Comparison of ENCODE assay signal across 8 cellular contexts in genomic region chr1:153288634-153289275, GRCh38. TPM values are rescaled to one million over a fixed set of nuclear protein-coding genes. Genes with fewer than 3 reads are reported as not detected.
DNase-seq lines count a peak whose midpoint lies in the region; ATAC-seq, FAIRE-seq and TF ChIP-seq lines count a peak whose summit lies in the region.

No MANE protein-coding gene starts in this region.

- no peaks in the 10 kb centered on the region for H3K27me3 ChIP-seq in RWPE2 (ENCODE audit: insufficient read depth, poor library complexity, severe bottlenecking)

- no peaks in the 10 kb centered on the region for H3K9me3 ChIP-seq in A549
- H3K9me3 ChIP-seq in RWPE2 (ENCODE audit: severe bottlenecking) = no peaks in the 10 kb centered on the region

- no peak for TF ChIP-seq POLR2A in A549 (IDR thresholded peaks at IDR 0.05; ENCODE audit: low read length)

- H3K4me3 ChIP-seq in A549 (no peak overlapping the region), GM12865 (ENCODE audit: low read depth, low read length) (no peak overlapping the region), RWPE2 (ENCODE audit: severe bottlenecking) (no peak overlapping the region)

- TF ChIP-seq EP300 in A549 (IDR thresholded peaks at IDR 0.05) = no peak

- H3K4me1 ChIP-seq in A549 (no peaks in the 10 kb centered on the region), RWPE2 (ENCODE audit: insufficient read depth, poor library complexity, severe bottlenecking) (no peaks in the 10 kb centered on the region)

- H3K36me3 ChIP-seq in RWPE2 (ENCODE audit: low read depth) = no peaks in the 10 kb centered on the region

- peak; percentile 35 to 71 for DNase-seq in A549 (ENCODE audit: low read depth in 1 of 2, low spot score in 1 of 2)
- DNase-seq in GM12865 (ENCODE audit: low read depth) = peak; percentile 23
- no peak for DNase-seq in RWPE2 (ENCODE audit: low spot score)
- DNase-seq in germinal center (ENCODE audit: low spot score) = peak; percentile 58
- no peak for DNase-seq in DMS153 (lab: John Stamatoyannopoulos, UW)
- no peak for DNase-seq in epidermal melanocyte (ENCODE audit: insufficient read length, low spot score)
- DNase-seq in GM19239 (ENCODE audit: insufficient read length, low spot score) = no peak
- no peak for DNase-seq in NCI-H1417 (lab: John Stamatoyannopoulos, UW)

- FAIRE-seq in A549 (lab: Jason Lieb, UNC) (no peak), GM19239 (lab: Jason Lieb, UNC) (no peak)

- ATAC-seq in A549 (peak; percentile 82 to 97), RWPE2 (ENCODE audit: low read depth) (peak; percentile 91)

- TF ChIP-seq CTCF in A549 (IDR thresholded peaks at IDR 0.05) (peak; percentile 49), GM12865 (IDR thresholded peaks at IDR 0.05; ENCODE audit: insufficient read depth, low read depth, low read length, missing control alignments) (peak; percentile 77), RWPE2 (IDR thresholded peaks at IDR 0.05; ENCODE audit: poor library complexity, severe bottlenecking) (peak; percentile 63)

- peak; percentile 30 to 31; a peak in 2 of 5 replicates for TF ChIP-seq RAD21 in A549 (conservative IDR thresholded peaks at IDR 0.05 in 1 of 2, IDR thresholded peaks at IDR 0.05 in 1 of 2)

- CTCF ChIA-PET in A549 (lab: Yijun Ruan, JAX) = interaction anchor here (0.6 to 1.8 kb wide), 11 partner anchors 8 to 431 kb away, joined by 3 to 12 read pairs (median 3); no protein-coding TSS in a partner anchor

- no peak overlapping the region for H3K4me2 ChIP-seq in A549

- H3K27ac ChIP-seq in A549 (no peak overlapping the region), RWPE2 (ENCODE audit: poor library complexity, severe bottlenecking) (no peak overlapping the region)

- POLR2A ChIA-PET in A549 (lab: Yijun Ruan, JAX) = no interaction called here

- 54% methylated on average over 8 of the region's 11 CpGs for whole genome bisulfite sequencing in A549 (ENCODE audit: missing lambda C conversion rate)

TF ChIP-seq in A549, 52 proteins besides CTCF, POLR2A, EP300 and RAD21:
- TF ChIP-seq HOXB5 (CRISPR knock-in tag; IDR thresholded peaks at IDR 0.05) = no peak
- TF ChIP-seq NFE2L2 (conservative IDR thresholded peaks at IDR 0.05; ENCODE audit: low read length) = no peak
- no peak for TF ChIP-seq RARB (CRISPR knock-in tag; IDR thresholded peaks at IDR 0.05)
- TF ChIP-seq EHF (CRISPR knock-in tag; IDR thresholded peaks at IDR 0.05) = no peak
- no peak for TF ChIP-seq ATOH8 (CRISPR knock-in tag; IDR thresholded peaks at IDR 0.05; ENCODE audit: low read depth)
- TF ChIP-seq, protein P1, sequence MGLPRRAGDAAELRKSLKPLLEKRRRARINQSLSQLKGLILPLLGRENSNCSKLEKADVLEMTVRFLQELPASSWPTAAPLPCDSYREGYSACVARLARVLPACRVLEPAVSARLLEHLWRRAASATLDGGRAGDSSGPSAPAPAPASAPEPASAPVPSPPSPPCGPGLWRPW (IDR thresholded peaks at IDR 0.05) = no peak
- no peak for TF ChIP-seq CHD4 (IDR thresholded peaks at IDR 0.05; ENCODE audit: borderline replicate concordance)
- TF ChIP-seq, protein P2, sequence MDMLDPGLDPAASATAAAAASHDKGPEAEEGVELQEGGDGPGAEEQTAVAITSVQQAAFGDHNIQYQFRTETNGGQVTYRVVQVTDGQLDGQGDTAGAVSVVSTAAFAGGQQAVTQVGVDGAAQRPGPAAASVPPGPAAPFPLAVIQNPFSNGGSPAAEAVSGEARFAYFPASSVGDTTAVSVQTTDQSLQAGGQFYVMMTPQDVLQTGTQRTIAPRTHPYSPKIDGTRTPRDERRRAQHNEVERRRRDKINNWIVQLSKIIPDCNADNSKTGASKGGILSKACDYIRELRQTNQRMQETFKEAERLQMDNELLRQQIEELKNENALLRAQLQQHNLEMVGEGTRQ (IDR thresholded peaks at IDR 0.05) = no peak
- TF ChIP-seq ZSCAN20 (CRISPR knock-in tag; IDR thresholded peaks at IDR 0.05) = no peak
- no peak for TF ChIP-seq SREBF2 (IDR thresholded peaks at IDR 0.05)
- no peak for TF ChIP-seq RCOR1 (IDR thresholded peaks at IDR 0.05; ENCODE audit: low read depth, low read length)
- no peak for TF ChIP-seq RNF2 (IDR thresholded peaks at IDR 0.05; ENCODE audit: borderline replicate concordance, low read depth)
- TF ChIP-seq ZNF302 (CRISPR knock-in tag; IDR thresholded peaks at IDR 0.05) = no peak
- no peak for TF ChIP-seq NPAS2 (CRISPR knock-in tag; IDR thresholded peaks at IDR 0.05; ENCODE audit: borderline replicate concordance)
- no peak for TF ChIP-seq CBX2 (IDR thresholded peaks at IDR 0.05; ENCODE audit: borderline replicate concordance, low read depth)
- TF ChIP-seq BHLHE40 (IDR thresholded peaks at IDR 0.05; ENCODE audit: low read depth, low read length) = no peak

RNA-seq across cellular contexts. Expression of gene PGLYRP3, which starts 24.0 kb away (rescaled TPM):
- polyA plus RNA-seq in A549 (2011; rRNA removed) (not detected in 2 replicates), A549 (2017; fragmentation: RNase III; extraction: RNeasy Plus Mini Kit Qiagen cat#74134 plus additional on column Dnase treatment) (not detected in 3 replicates)
- polyA plus RNA-seq in A549 (2012; cell fraction: cytosol; rRNA removed) = not detected in 2 replicates
- not detected in 2 replicates for polyA plus RNA-seq in A549 (2012; cell fraction: nucleus; rRNA removed)
- polyA minus RNA-seq in A549 (2011; rRNA and poly(A)+ RNA removed) = not detected in 2 replicates

RNA-seq across cellular contexts. Expression of gene LORICRIN, which starts 29.3 kb away (rescaled TPM):
- polyA plus RNA-seq in A549 (2011; rRNA removed) (not detected in 2 replicates), A549 (2017; fragmentation: RNase III; extraction: RNeasy Plus Mini Kit Qiagen cat#74134 plus additional on column Dnase treatment) (not detected in 3 replicates)
- polyA plus RNA-seq in A549 (2012; cell fraction: cytosol; rRNA removed) = not detected in 2 replicates
- not detected in 2 replicates for polyA plus RNA-seq in A549 (2012; cell fraction: nucleus; rRNA removed)
- not detected in 2 replicates for polyA minus RNA-seq in A549 (2011; rRNA and poly(A)+ RNA removed)

RNA-seq across cellular contexts. Expression of gene PGLYRP4, which starts 59.9 kb away (rescaled TPM):
- polyA plus RNA-seq in A549 (2011; rRNA removed) = not detected in 2 replicates
- polyA plus RNA-seq in A549 (2012; cell fraction: cytosol; rRNA removed) = not detected in 2 replicates
- not detected in 2 replicates for polyA plus RNA-seq in A549 (2012; cell fraction: nucleus; rRNA removed)
- not detected in 3 replicates for polyA plus RNA-seq in A549 (2017; fragmentation: RNase III; extraction: RNeasy Plus Mini Kit Qiagen cat#74134 plus additional on column Dnase treatment)
- not detected in 2 replicates for polyA minus RNA-seq in A549 (2011; rRNA and poly(A)+ RNA removed)

Comparison
In these comparisons a context has a peak if more than half of its experiments do, and no peak if none do; other contexts are left out.
1. DNase-seq: peak in A549 (2 of 2), GM12865 (single experiment) and germinal center (single experiment); none in RWPE2 (single experiment), DMS153 (single experiment), epidermal melanocyte (single experiment), GM19239 (single experiment) and NCI-H1417 (0 of 3).
2. Peak in every context shown above with its lines, with median percentiles within 50 percentile points of each other: CTCF ChIP-seq.